8 cellular contexts compared by ENCODE assay signal in the genomic region with DNA sequence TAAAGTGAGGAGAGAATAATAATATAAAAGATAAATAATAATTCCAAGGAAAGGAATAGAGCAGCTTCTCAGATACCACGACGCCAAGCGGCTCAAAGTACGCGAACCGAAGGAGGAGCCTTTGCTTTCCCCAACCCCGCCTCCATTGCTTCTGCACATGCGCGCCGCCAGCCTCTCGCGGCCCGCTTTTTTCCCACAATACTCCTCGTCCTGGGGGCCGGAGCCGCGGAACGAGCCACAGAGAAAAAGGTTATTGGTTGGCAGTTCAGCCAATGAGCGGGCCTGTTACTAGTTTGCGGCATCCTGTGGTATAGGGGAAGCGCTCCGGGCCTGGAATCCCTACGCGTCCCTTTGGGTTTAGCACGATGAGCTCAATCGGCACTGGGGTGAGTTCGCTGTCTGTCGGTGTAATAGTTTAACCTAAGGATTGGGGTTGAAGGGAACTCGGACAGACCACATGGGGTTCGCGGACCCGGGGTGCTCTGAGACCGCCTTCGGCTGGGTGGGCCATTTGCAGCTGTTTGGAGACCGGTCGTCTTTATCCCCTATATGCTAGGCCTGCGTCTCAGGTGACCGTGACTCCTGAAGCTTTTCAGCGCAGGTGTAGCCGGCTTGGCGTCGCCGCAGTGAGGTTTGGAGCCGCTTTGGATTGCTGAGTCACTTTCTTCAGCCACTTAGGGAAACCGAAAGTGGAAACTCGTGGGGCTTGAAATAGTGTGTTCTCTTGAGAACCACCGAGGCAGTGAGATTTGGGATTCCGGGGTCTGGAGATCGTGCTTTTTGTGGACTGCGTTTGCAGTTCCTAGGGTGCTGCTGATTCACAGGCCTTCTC. TPM values are rescaled to one million over a fixed set of nuclear protein-coding genes. Genes with fewer than 3 reads are reported as not detected.
DNase-seq lines count a peak whose midpoint lies in the region; ATAC-seq and TF ChIP-seq lines count a peak whose summit lies in the region.

Gene PSMA3 (plus strand): TSS at position 288 of the 832 bp plus-strand sequence. CDS start 78 bp downstream, at position 366.

- H3K9me3 Mint-ChIP-seq in dendritic cell treated with granulocyte-macrophage colony-stimulating factor and Interleukin-4, amounts not matched to agents 40 ng/mL and 50 ng/mL, for 4 days = no peaks in the 10 kb centered on the region

- no peaks in the 10 kb centered on the region for H3K27me3 Mint-ChIP-seq in dendritic cell treated with granulocyte-macrophage colony-stimulating factor and Interleukin-4, amounts not matched to agents 40 ng/mL and 50 ng/mL, for 4 days

- H3K4me3 Mint-ChIP-seq in dendritic cell treated with granulocyte-macrophage colony-stimulating factor and Interleukin-4, amounts not matched to agents 40 ng/mL and 50 ng/mL, for 4 days = peak within 1 kb of the TSS; percentile 95

- H3K36me3 Mint-ChIP-seq in dendritic cell treated with granulocyte-macrophage colony-stimulating factor and Interleukin-4, amounts not matched to agents 40 ng/mL and 50 ng/mL, for 4 days (ENCODE audit: low read depth) = peaks cover 39% of the 10 kb centered on the region

- DNase-seq in NCI-H774 (lab: John Stamatoyannopoulos, UW) = peak; percentile 92
- peak; percentile 97 for DNase-seq in activated CD4-positive, alpha-beta T cell treated with anti-CD3 and anti-CD28 coated beads, Interleukin-2, amount 50 U/mL, for 4 hours
- DNase-seq in left lobe of liver (ENCODE audit: low spot score) = peak; percentile 98
- peak; percentile 97 for DNase-seq in stimulated activated CD4-positive, alpha-beta T cell treated with anti-CD3 and anti-CD28 coated beads, Interleukin-2, amount 100 ng/mL, for 4 hours (ENCODE audit: low read depth)

- peak within 1 kb of the TSS; percentile 84 for H3K27ac ChIP-seq in C4-2B

- no peak for TF ChIP-seq CTCF in C4-2B (conservative IDR thresholded peaks at IDR 0.05)

- peak within 1 kb of the TSS; percentile 96 for H3K27ac Mint-ChIP-seq in dendritic cell treated with granulocyte-macrophage colony-stimulating factor and Interleukin-4, amounts not matched to agents 40 ng/mL and 50 ng/mL, for 4 days

- ATAC-seq in GM19395 (IDR thresholded peaks at IDR 0.05; ENCODE audit: unreplicated experiment) = peak; percentile 92
- ATAC-seq in HG03565 (IDR thresholded peaks at IDR 0.05; ENCODE audit: unreplicated experiment) = peak; percentile 84
- peak; percentile 92 for ATAC-seq in left lobe of liver

- intact Hi-C loops in dendritic cell treated with granulocyte-macrophage colony-stimulating factor and Interleukin-4, amounts not matched to agents 40 ng/mL and 50 ng/mL, for 4 days (cut with micrococcal nuclease) = loop anchor here (1.0 to 5.0 kb wide), 4 partner anchors 38 to 183 kb away; partner anchors contain the start of genes ACTR10, KIAA0586 and TIMM9

- peaks cover 35% of the 10 kb centered on the region for H3K4me1 Mint-ChIP-seq in dendritic cell treated with granulocyte-macrophage colony-stimulating factor and Interleukin-4, amounts not matched to agents 40 ng/mL and 50 ng/mL, for 4 days (ENCODE audit: low read depth)

RNA-seq across cellular contexts. Expression of gene PSMA3, which starts in this region (rescaled TPM):
- 112 TPM for total RNA-seq in left lobe of liver

Comparison
In these comparisons a context has a peak if more than half of its experiments do, and no peak if none do; other contexts are left out.
1. Peak in every context shown above with its lines: DNase-seq, ATAC-seq and H3K27ac ChIP-seq.